ENCODE assay signal across 20 cellular contexts in the genomic region with DNA sequence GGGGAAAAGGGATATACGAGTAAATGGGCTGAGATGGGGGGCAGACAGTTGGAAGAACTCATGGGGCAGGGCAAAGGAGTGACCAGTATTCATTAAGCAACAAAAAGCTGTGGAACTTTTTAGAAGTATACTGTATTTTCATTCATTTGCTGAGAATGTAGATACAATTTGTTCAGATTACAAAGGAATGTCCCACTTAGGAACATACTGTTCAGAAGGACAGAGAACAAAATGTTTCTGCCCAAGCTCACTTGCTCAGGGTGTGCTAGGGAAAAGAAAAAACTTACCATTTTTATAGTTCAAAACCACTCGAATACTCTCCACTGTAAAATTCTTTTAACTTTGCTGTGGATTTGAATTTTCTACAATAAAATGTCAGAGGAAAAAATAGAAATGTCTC.
DNase-seq lines count a peak whose midpoint lies in the region; ATAC-seq, FAIRE-seq and TF ChIP-seq lines count a peak whose summit lies in the region.
"Had no signal": no experiment of that assay in that cellular context is flagged by ENCODE, and none has a peak within 500 bp of the region (broad histone marks: within the 10 kb centered on the region; RNA-seq: fewer than 3 reads in every experiment).

No MANE protein-coding gene starts in this region.

- no peaks in the 10 kb centered on the region for H3K9me3 Mint-ChIP-seq in astrocyte (ENCODE audit: unreplicated experiment)
- peaks cover 3% of the 10 kb centered on the region for H3K9me3 Mint-ChIP-seq in activated CD4-positive, alpha-beta T cell treated with anti-CD3 and anti-CD28 coated beads, Interleukin-2, amount 10 ng/mL, durations not matched to agents 7 days and 5 days
- H3K9me3 Mint-ChIP-seq: CD14-positive monocyte; CD8-positive, alpha-beta T cell had no signal

- no peak overlapping the region for H3K9ac ChIP-seq in astrocyte (ENCODE audit: low read length)

- CTCF ChIA-PET in activated CD4-positive, alpha-beta T cell treated with anti-CD3 and anti-CD28 coated beads, Interleukin-2, amount 10 ng/mL, durations not matched to agents 7 days and 5 days (lab: Charles Lee), result no interaction called here

- POLR2A ChIA-PET in activated CD4-positive, alpha-beta T cell treated with anti-CD3 and anti-CD28 coated beads, Interleukin-2, amount 10 ng/mL, durations not matched to agents 7 days and 5 days (lab: Charles Lee), result no interaction called here

- DNase-seq in astrocyte (ENCODE audit: low read depth), result no peak
- DNase-seq in coronary artery (ENCODE audit: low spot score), result no peak
- no peak for DNase-seq in suprapubic skin (ENCODE audit: low spot score in 2 of 2)
- DNase-seq in KG1 (lab: John Stamatoyannopoulos, UW), result no peak
- DNase-seq in activated CD4-positive, alpha-beta T cell treated with anti-CD3 and anti-CD28 coated beads, Interleukin-2, amount 10 ng/mL, durations not matched to agents 7 days and 5 days, result no peak
- no peak for DNase-seq in foreskin keratinocyte
- DNase-seq: CD8-positive, alpha-beta T cell; COR-L47; DMS153; DMS79 treated with DMSO at 0.1 percent for 48 hours; EL had no signal

- H3K9me3 ChIP-seq in astrocyte (ENCODE audit: insufficient read depth, low read depth, low read length) (no peaks in the 10 kb centered on the region), suprapubic skin (no peaks in the 10 kb centered on the region)
- H3K9me3 ChIP-seq: A549, HAP-1 had no signal

- 44% methylated on average over 2 of the region's 2 CpGs for WGBS in suprapubic skin

- H3K36me3 Mint-ChIP-seq in astrocyte (ENCODE audit: low read depth, unreplicated experiment), result no peaks in the 10 kb centered on the region
- H3K36me3 Mint-ChIP-seq in activated CD4-positive, alpha-beta T cell treated with anti-CD3 and anti-CD28 coated beads, Interleukin-2, amount 10 ng/mL, durations not matched to agents 7 days and 5 days (ENCODE audit: low read depth), result no peaks in the 10 kb centered on the region
- H3K36me3 Mint-ChIP-seq: CD14-positive monocyte; CD8-positive, alpha-beta T cell had no signal

- no peaks in the 10 kb centered on the region for H3K27me3 ChIP-seq in astrocyte (ENCODE audit: insufficient read depth, low read length)
- H3K27me3 ChIP-seq in suprapubic skin, result no peaks in the 10 kb centered on the region
- no peaks in the 10 kb centered on the region for H3K27me3 ChIP-seq in foreskin keratinocyte

- no peak overlapping the region for H3K4me2 ChIP-seq in astrocyte (ENCODE audit: low read length)
- H3K4me2 ChIP-seq: A549 had no signal

- H3K4me1 ChIP-seq in astrocyte (ENCODE audit: insufficient read depth, low read length) (no peaks in the 10 kb centered on the region), suprapubic skin (no peaks in the 10 kb centered on the region), foreskin keratinocyte (no peaks in the 10 kb centered on the region)
- H3K4me1 ChIP-seq: A549 had no signal

- H2AFZ ChIP-seq in astrocyte (ENCODE audit: low read depth, low read length), result no peak overlapping the region

- no peaks in the 10 kb centered on the region for H3K36me3 ChIP-seq in astrocyte (ENCODE audit: insufficient read depth, low read length)
- H3K36me3 ChIP-seq in suprapubic skin, result no peaks in the 10 kb centered on the region
- H3K36me3 ChIP-seq: HAP-1 had no signal

- TF ChIP-seq EP300 in suprapubic skin (IDR thresholded peaks at IDR 0.05), result no peak

- no peak for TF ChIP-seq POLR2A in suprapubic skin (IDR thresholded peaks at IDR 0.05)

- no peaks in the 10 kb centered on the region for H3K27me3 Mint-ChIP-seq in astrocyte (ENCODE audit: low read depth, unreplicated experiment)
- no peaks in the 10 kb centered on the region for H3K27me3 Mint-ChIP-seq in activated CD4-positive, alpha-beta T cell treated with anti-CD3 and anti-CD28 coated beads, Interleukin-2, amount 10 ng/mL, durations not matched to agents 7 days and 5 days

- TF ChIP-seq CTCF in astrocyte (IDR thresholded peaks at IDR 0.05; ENCODE audit: insufficient read depth, low read depth, low read length) (no peak), coronary artery (IDR thresholded peaks at IDR 0.05) (no peak), suprapubic skin (IDR thresholded peaks at IDR 0.05) (no peak), foreskin keratinocyte (conservative IDR thresholded peaks at IDR 0.05) (no peak)

- H3K4me3 ChIP-seq in astrocyte (ENCODE audit: insufficient read depth, low read depth, low read length) (no peak overlapping the region), coronary artery (no peak overlapping the region), suprapubic skin (no peak overlapping the region)
- H3K4me3 ChIP-seq: A549, HAP-1 had no signal

- ATAC-seq in foreskin keratinocyte, result no peak
- ATAC-seq: A549; CD8-positive, alpha-beta T cell; HepG2 had no signal

- H3K4me1 Mint-ChIP-seq in astrocyte (ENCODE audit: low read depth, unreplicated experiment), result no peaks in the 10 kb centered on the region
- no peaks in the 10 kb centered on the region for H3K4me1 Mint-ChIP-seq in activated CD4-positive, alpha-beta T cell treated with anti-CD3 and anti-CD28 coated beads, Interleukin-2, amount 10 ng/mL, durations not matched to agents 7 days and 5 days
- H3K4me1 Mint-ChIP-seq: CD14-positive monocyte had no signal

- no peaks in the 10 kb centered on the region for H3K79me2 ChIP-seq in astrocyte (ENCODE audit: insufficient read depth, low read length)

- no peak overlapping the region for H3K27ac ChIP-seq in astrocyte (ENCODE audit: low read depth, low read length)
- peak overlapping the region; percentile 74 to 87 for H3K27ac ChIP-seq in coronary artery
- H3K27ac ChIP-seq in suprapubic skin, result peak overlapping the region; percentile 72
- no peak overlapping the region for H3K27ac ChIP-seq in foreskin keratinocyte
- H3K27ac ChIP-seq: A549 had no signal

- H3K4me3 Mint-ChIP-seq in astrocyte (ENCODE audit: unreplicated experiment), result no peak overlapping the region
- no peak overlapping the region for H3K4me3 Mint-ChIP-seq in activated CD4-positive, alpha-beta T cell treated with anti-CD3 and anti-CD28 coated beads, Interleukin-2, amount 10 ng/mL, durations not matched to agents 7 days and 5 days
- H3K4me3 Mint-ChIP-seq: CD14-positive monocyte; CD8-positive, alpha-beta T cell had no signal

- H4K20me1 ChIP-seq in astrocyte (ENCODE audit: insufficient read depth, low read length), result no peaks in the 10 kb centered on the region

- H3K27ac Mint-ChIP-seq in astrocyte (ENCODE audit: unreplicated experiment), result no peak overlapping the region
- H3K27ac Mint-ChIP-seq in activated CD4-positive, alpha-beta T cell treated with anti-CD3 and anti-CD28 coated beads, Interleukin-2, amount 10 ng/mL, durations not matched to agents 7 days and 5 days, result no peak overlapping the region
- H3K27ac Mint-ChIP-seq: CD14-positive monocyte; CD8-positive, alpha-beta T cell had no signal

- FAIRE-seq in astrocyte (lab: Jason Lieb, UNC), result peak; percentile 73
- FAIRE-seq: A549, D721Med, G401.6, GM12891, H1, HepG2, HTR-8/SVneo had no signal

Comparison
In these comparisons a context has a peak if more than half of its experiments do, and no peak if none do; other contexts are left out.
1. H3K27ac ChIP-seq: peak in coronary artery (2 of 2) and suprapubic skin (single experiment); none in astrocyte (single experiment) and foreskin keratinocyte (single experiment).